In the genomic region with DNA sequence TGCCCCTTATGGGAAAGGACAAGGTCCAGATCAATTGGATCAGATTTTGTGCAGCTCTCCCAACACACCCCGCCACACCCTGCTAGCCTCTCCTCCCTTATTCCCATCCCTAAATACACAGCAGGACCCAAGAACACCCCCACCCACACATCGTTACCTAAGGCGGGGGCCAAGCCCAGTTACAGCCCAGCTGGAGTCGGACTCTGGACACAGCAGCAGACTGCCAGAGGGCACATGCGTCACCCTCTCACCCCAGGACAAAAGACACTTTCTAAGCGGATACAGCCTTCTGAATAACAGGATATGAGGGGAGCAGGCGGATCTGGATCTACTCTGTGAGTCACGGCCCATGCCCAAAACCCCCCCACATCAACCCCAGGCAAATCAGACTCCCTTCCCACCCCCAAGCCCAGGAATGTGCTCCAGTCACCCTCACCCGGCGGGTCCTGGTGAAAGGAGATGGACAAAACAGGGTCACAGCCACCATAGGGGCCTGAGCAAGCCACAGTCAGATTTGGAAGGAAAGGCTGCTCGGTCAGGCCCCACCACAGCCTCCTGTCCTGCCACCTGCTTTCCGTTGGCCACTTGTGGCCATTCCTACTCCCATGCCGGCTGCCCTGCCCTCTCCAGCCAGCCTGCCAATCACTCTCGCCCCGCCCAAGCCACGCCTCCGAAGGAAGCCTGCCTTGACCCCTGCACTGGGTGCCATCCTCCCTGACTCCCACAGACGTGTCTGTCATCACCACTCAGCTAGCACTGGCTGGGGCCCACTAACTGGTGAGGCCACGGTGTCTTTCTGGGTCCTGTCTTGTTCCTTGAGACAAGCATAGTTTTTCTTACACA, we compare ENCODE assay signal across 1 cellular context.
A peak's percentile ranks its signal among the peaks of the same experiment; 100 is the strongest.
TF ChIP-seq lines count a peak whose summit lies in the region.

No MANE protein-coding gene starts in this region.

TF ChIP-seq in endothelial cell of umbilical vein, 7 proteins besides CTCF, POLR2A, EP300 and RAD21:
- TF ChIP-seq MYC (IDR thresholded peaks at IDR 0.05; ENCODE audit: low read depth, low read length) (peak; percentile 88), JUN (IDR thresholded peaks at IDR 0.05; ENCODE audit: borderline replicate concordance, insufficient read depth, insufficient read length, low read depth) (peak; percentile 93), POLR2AphosphoS5 (IDR thresholded peaks at IDR 0.05; ENCODE audit: insufficient read depth, low read depth, low read length) (peak; percentile 94), EZH2 (IDR thresholded peaks at IDR 0.05; ENCODE audit: borderline replicate concordance, low read depth, low read length, severe bottlenecking) (no peak), GATA2 (IDR thresholded peaks at IDR 0.05; ENCODE audit: insufficient read depth, insufficient read length, low read depth, low read length) (peak; percentile 33), FOS (IDR thresholded peaks at IDR 0.05; ENCODE audit: borderline replicate concordance, insufficient read depth, low read length) (peak; percentile 99)
- TF ChIP-seq, protein P1, sequence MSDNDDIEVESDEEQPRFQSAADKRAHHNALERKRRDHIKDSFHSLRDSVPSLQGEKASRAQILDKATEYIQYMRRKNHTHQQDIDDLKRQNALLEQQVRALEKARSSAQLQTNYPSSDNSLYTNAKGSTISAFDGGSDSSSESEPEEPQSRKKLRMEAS (IDR thresholded peaks at IDR 0.05; ENCODE audit: insufficient read depth, insufficient read length): no peak
TF ChIP-seq in endothelial cell of umbilical vein: peak in this region for 5.
